1 cellular context compared by ENCODE assay signal in genomic region chr12:79688376-79689040, GRCh38.
TF ChIP-seq lines count a peak whose summit lies in the region.

No MANE protein-coding gene starts in this region.

TF ChIP-seq in SK-N-SH, 30 proteins besides CTCF, POLR2A, EP300 and RAD21 (continued from another document):
- TF ChIP-seq USF2 (IDR thresholded peaks at IDR 0.05; ENCODE audit: borderline replicate concordance, low read depth, low read length) (no peak), ELF1 (IDR thresholded peaks at IDR 0.05) (no peak), NRF1 (IDR thresholded peaks at IDR 0.05; ENCODE audit: low read depth, low read length) (no peak), GATA2 (CRISPR knock-in tag; IDR thresholded peaks at IDR 0.05) (no peak), TAF1 (IDR thresholded peaks at IDR 0.05; ENCODE audit: borderline replicate concordance, low read depth, low read length) (no peak), YY1 (IDR thresholded peaks at IDR 0.05; ENCODE audit: low read depth) (no peak), MXI1 (IDR thresholded peaks at IDR 0.05; ENCODE audit: low read depth, low read length) (no peak), FOXJ3 (CRISPR knock-in tag; IDR thresholded peaks at IDR 0.05) (no peak), USF1 (IDR thresholded peaks at IDR 0.05; ENCODE audit: borderline replicate concordance, low read depth) (no peak), RXRA (IDR thresholded peaks at IDR 0.05; ENCODE audit: borderline replicate concordance, low read depth) (no peak), FOXM1 (IDR thresholded peaks at IDR 0.05; ENCODE audit: low read depth) (no peak), SMC3 (IDR thresholded peaks at IDR 0.05; ENCODE audit: low read depth, low read length) (no peak), SIN3A (IDR thresholded peaks at IDR 0.05; ENCODE audit: borderline replicate concordance, low read depth, low read length) (no peak)
